In genomic region chr21:45309069-45309521, GRCh38 we compare ENCODE assay signal across 7 cellular contexts. TPM values are rescaled to one million over a fixed set of nuclear protein-coding genes. Genes with fewer than 3 reads are reported as not detected.
DNase-seq lines count a peak whose midpoint lies in the region; ATAC-seq and TF ChIP-seq lines count a peak whose summit lies in the region.

No MANE protein-coding gene starts in this region.

- H3K4me3 ChIP-seq in GM12875 (ENCODE audit: low read depth, low read length), result no peak overlapping the region

- no peak for ATAC-seq in GM21786 (IDR thresholded peaks at IDR 0.05; ENCODE audit: unreplicated experiment)

- intact Hi-C loops in head of caudate nucleus (cut with DNase I), result no loop called here

- H3K36me3 Mint-ChIP-seq in progenitor cell of endocrine pancreas (ENCODE audit: insufficient read depth), result peaks cover 2% of the 10 kb centered on the region

- peaks cover 19% of the 10 kb centered on the region for H3K4me1 Mint-ChIP-seq in progenitor cell of endocrine pancreas (ENCODE audit: low read depth)

- peak; percentile 63 for TF ChIP-seq CTCF in GM12875 (IDR thresholded peaks at IDR 0.05; ENCODE audit: borderline replicate concordance, insufficient read depth, low read depth, low read length)
- peak; percentile 71 for TF ChIP-seq CTCF in progenitor cell of endocrine pancreas (IDR thresholded peaks at IDR 0.05; ENCODE audit: unreplicated experiment)

- H3K4me3 Mint-ChIP-seq in progenitor cell of endocrine pancreas (ENCODE audit: low read depth), result no peak overlapping the region

- no peaks in the 10 kb centered on the region for H3K27me3 Mint-ChIP-seq in progenitor cell of endocrine pancreas

- DNase-seq in NOMO-1 treated with dmso at 0.1 percent for 144 hours (lab: John Stamatoyannopoulos, UW; ENCODE audit: unreplicated experiment) (peak; percentile 57), head of caudate nucleus (peak in 31 of 42 donors; percentile 25 to 83 (median 58)), progenitor cell of endocrine pancreas (ENCODE audit: low spot score, unreplicated experiment) (no peak), NCI-H1092 treated with DMSO at 0.1 percent for 48 hours (lab: John Stamatoyannopoulos, UW) (no peak)
- DNase-seq in activated naive CD4-positive, alpha-beta T cell treated with Interleukin-2 at 50 U/mL for 16 hours, result peak; percentile 45

- no peak overlapping the region for H3K27ac Mint-ChIP-seq in progenitor cell of endocrine pancreas

- no peaks in the 10 kb centered on the region for H3K9me3 Mint-ChIP-seq in progenitor cell of endocrine pancreas (ENCODE audit: low read depth)

RNA-seq across cellular contexts. Expression of gene POFUT2, which starts 21.4 kb away (rescaled TPM):
- 47.8 and 51.5 TPM in 2 replicates for total RNA-seq in progenitor cell of endocrine pancreas

Comparison
In these comparisons a context has a peak if more than half of its experiments do, and no peak if none do; other contexts are left out.
1. DNase-seq: peak in NOMO-1 treated with dmso at 0.1 percent for 144 hours (single experiment), activated naive CD4-positive, alpha-beta T cell treated with Interleukin-2 at 50 U/mL for 16 hours (single experiment) and head of caudate nucleus (31 of 42); none in progenitor cell of endocrine pancreas (single experiment) and NCI-H1092 treated with DMSO at 0.1 percent for 48 hours (single experiment).